ENCODE assay signal across 10 cellular contexts in the genomic region with DNA sequence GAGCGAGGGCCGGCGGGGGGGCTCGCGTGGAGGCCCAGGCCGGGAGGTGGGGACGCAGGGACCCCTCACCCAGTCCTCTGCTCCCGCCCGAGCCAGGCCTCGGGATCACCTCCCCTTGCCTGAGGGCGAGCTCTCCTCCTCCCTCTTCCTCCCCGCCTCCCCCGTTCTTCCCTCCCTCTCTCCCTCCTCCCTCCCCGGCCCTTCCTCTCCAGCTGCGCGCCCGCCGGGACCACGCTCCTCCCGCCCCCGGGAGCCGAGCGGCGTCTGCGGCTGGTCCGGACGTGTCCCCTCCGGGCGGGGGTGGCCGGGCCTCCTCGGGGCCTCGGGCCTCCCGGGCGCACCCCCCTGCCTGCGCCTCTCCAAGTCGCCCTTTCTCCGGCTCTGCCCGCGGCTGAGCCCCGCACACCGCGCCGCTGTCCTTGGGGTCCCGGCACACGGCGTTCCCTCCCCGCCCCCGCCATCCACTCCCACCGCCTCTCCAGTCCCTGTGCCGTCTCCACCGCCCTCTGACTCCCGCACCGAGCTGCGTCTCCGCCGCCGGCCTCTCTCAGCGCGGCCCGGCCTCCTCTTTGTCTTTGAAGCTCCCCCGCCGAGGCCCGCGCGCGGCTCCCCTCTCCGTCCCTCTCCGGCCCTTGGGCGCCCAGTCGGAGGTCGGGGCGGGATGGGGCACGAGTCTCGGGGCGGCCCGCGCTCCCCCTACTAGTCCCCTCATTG.
A peak's percentile ranks its signal among the peaks of the same experiment; 100 is the strongest.
DNase-seq lines count a peak whose midpoint lies in the region; ATAC-seq, FAIRE-seq and TF ChIP-seq lines count a peak whose summit lies in the region.
"Had no signal": no experiment of that assay in that cellular context is flagged by ENCODE, and none has a peak within 500 bp of the region (broad histone marks: within the 10 kb centered on the region; RNA-seq: fewer than 3 reads in every experiment).

No MANE protein-coding gene starts in this region.

- H3K27me3 Mint-ChIP-seq in stimulated activated naive CD8-positive, alpha-beta T cell treated with anti-CD3 and anti-CD28 coated beads, Interleukin-15, amount 100 ng/mL, for 72 hours = peaks cover 82% of the 10 kb centered on the region

- FAIRE-seq in H54 (lab: Jason Lieb, UNC) = no peak

- H3K36me3 ChIP-seq in WERI-Rb-1 = no peaks in the 10 kb centered on the region
- H3K36me3 ChIP-seq: left lung had no signal

- H3K9me3 ChIP-seq in WERI-Rb-1 (ENCODE audit: severe bottlenecking) = peaks cover 50% of the 10 kb centered on the region
- H3K9me3 ChIP-seq: left lung had no signal

- ATAC-seq in stimulated activated naive CD8-positive, alpha-beta T cell treated with anti-CD3 and anti-CD28 coated beads, Interleukin-15, amount 100 ng/mL, for 72 hours = peak; percentile 42
- ATAC-seq in stimulated activated naive CD8-positive, alpha-beta T cell treated with anti-CD3 and anti-CD28 coated beads, Interleukin-15, Interleukin-2, amounts not matched to agents 100 U/mL and 50 U/mL, for 24 hours = no peak
- ATAC-seq in GM18502 (IDR thresholded peaks at IDR 0.05; ENCODE audit: poor library complexity, unreplicated experiment) (no peak), GM21619 (IDR thresholded peaks at IDR 0.05; ENCODE audit: unreplicated experiment) (no peak)
- ATAC-seq: left lung had no signal

- H3K27ac ChIP-seq in WERI-Rb-1 = no peak overlapping the region
- H3K27ac ChIP-seq: left lung had no signal

- no peak overlapping the region for H3K27ac Mint-ChIP-seq in stimulated activated naive CD8-positive, alpha-beta T cell treated with anti-CD3 and anti-CD28 coated beads, Interleukin-15, amount 100 ng/mL, for 72 hours

- peaks cover 4 to 5% of the 10 kb centered on the region in 2 donors for H3K9me3 Mint-ChIP-seq in stimulated activated naive CD8-positive, alpha-beta T cell treated with anti-CD3 and anti-CD28 coated beads, Interleukin-15, amount 100 ng/mL, for 72 hours

- no peak overlapping the region for H3K4me3 ChIP-seq in WERI-Rb-1 (ENCODE audit: low read depth, low read length)
- H3K4me3 ChIP-seq: left lung had no signal

- no peak for DNase-seq in stimulated activated naive CD8-positive, alpha-beta T cell treated with anti-CD3 and anti-CD28 coated beads, Interleukin-15, amount 100 ng/mL, for 72 hours
- no peak for DNase-seq in stimulated activated naive CD8-positive, alpha-beta T cell treated with anti-CD3 and anti-CD28 coated beads, Interleukin-15, Interleukin-2, amounts not matched to agents 100 U/mL and 50 U/mL, for 24 hours
- DNase-seq in WERI-Rb-1 = peak; percentile 7
- peak; percentile 86 for DNase-seq in islet precursor cell
- no peak for DNase-seq in stimulated activated CD4-positive, alpha-beta T cell treated with anti-CD3 and anti-CD28 coated beads, Interleukin-1b, Interleukin-23, amount 100 ng/mL, for 48 hours
- DNase-seq in H54 (ENCODE audit: insufficient read length, low spot score) = no peak
- DNase-seq: OCI-M1 had no signal

- TF ChIP-seq CTCF in WERI-Rb-1 (IDR thresholded peaks at IDR 0.05; ENCODE audit: low read depth, low read length) = no peak

- no peak for TF ChIP-seq POLR2A in H54 (IDR thresholded peaks at IDR 0.05; ENCODE audit: low read depth, low read length)

- H3K4me1 Mint-ChIP-seq in stimulated activated naive CD8-positive, alpha-beta T cell treated with anti-CD3 and anti-CD28 coated beads, Interleukin-15, amount 100 ng/mL, for 72 hours = peaks cover 11% of the 10 kb centered on the region

- H3K4me3 Mint-ChIP-seq in stimulated activated naive CD8-positive, alpha-beta T cell treated with anti-CD3 and anti-CD28 coated beads, Interleukin-15, amount 100 ng/mL, for 72 hours = no peak overlapping the region

- peaks cover 90% of the 10 kb centered on the region for H3K27me3 ChIP-seq in WERI-Rb-1 (ENCODE audit: insufficient read depth, low read depth, severe bottlenecking)

Comparison
In these comparisons a context has a peak if more than half of its experiments do, and no peak if none do; other contexts are left out.
1. DNase-seq: peak in WERI-Rb-1 (single experiment) and islet precursor cell (single experiment); none in stimulated activated naive CD8-positive, alpha-beta T cell treated with anti-CD3 and anti-CD28 coated beads, Interleukin-15, amount 100 ng/mL, for 72 hours (0 of 2), stimulated activated naive CD8-positive, alpha-beta T cell treated with anti-CD3 and anti-CD28 coated beads, Interleukin-15, Interleukin-2, amounts not matched to agents 100 U/mL and 50 U/mL, for 24 hours (single experiment), stimulated activated CD4-positive, alpha-beta T cell treated with anti-CD3 and anti-CD28 coated beads, Interleukin-1b, Interleukin-23, amount 100 ng/mL, for 48 hours (single experiment) and H54 (single experiment).